1 cellular context compared by ENCODE assay signal in genomic region chr5:170278611-170279500, GRCh38.
A peak's percentile ranks its signal among the peaks of the same experiment; 100 is the strongest.
TF ChIP-seq lines count a peak whose summit lies in the region.

No MANE protein-coding gene starts in this region.

TF ChIP-seq in K562, 482 proteins besides CTCF, POLR2A, EP300 and RAD21 (continued from another document):
- TF ChIP-seq BRF1 (IDR thresholded peaks at IDR 0.05; ENCODE audit: borderline replicate concordance, extremely low read depth, insufficient read length) (no peak), ZNF583 (CRISPR knock-in tag; IDR thresholded peaks at IDR 0.05) (no peak), MXI1 (IDR thresholded peaks at IDR 0.05; ENCODE audit: low read depth, low read length) (no peak), HMG20A (CRISPR knock-in tag; conservative IDR thresholded peaks at IDR 0.05) (no peak), ZNF655 (CRISPR knock-in tag; IDR thresholded peaks at IDR 0.05) (no peak), ZNF263 (CRISPR knock-in tag; IDR thresholded peaks at IDR 0.05; ENCODE audit: borderline replicate concordance) (no peak), RHOXF2B (CRISPR knock-in tag; conservative IDR thresholded peaks at IDR 0.05) (no peak), TBP (optimal IDR thresholded peaks at IDR 0.05; ENCODE audit: low read depth, low read length) (no peak), AFF1 (IDR thresholded peaks at IDR 0.05; ENCODE audit: low read depth in 1 of 2, partially characterized antibody in 2 of 2) (peak in 1 of 2 experiments; percentile 82), ZNF354B (CRISPR knock-in tag; IDR thresholded peaks at IDR 0.05) (no peak), GATA2 (CRISPR knock-in tag; IDR thresholded peaks at IDR 0.05) (peak; percentile 70), RNF2 (IDR thresholded peaks at IDR 0.05) (peak; percentile 92), SAFB2 (IDR thresholded peaks at IDR 0.05; ENCODE audit: borderline replicate concordance, low read depth, low read length, severe bottlenecking) (no peak), CBFA2T3 (IDR thresholded peaks at IDR 0.05) (peak; percentile 73), YY1 (IDR thresholded peaks at IDR 0.05; ENCODE audit: borderline replicate concordance in 1 of 3, control insufficient read depth in 1 of 3, extremely low read depth in 1 of 3, insufficient read depth in 3 of 3, insufficient read length in 1 of 3, insufficient replicate concordance in 2 of 3, low read depth in 1 of 3, low read length in 2 of 3) (peak in 1 of 3 experiments; percentile 50), ZBTB33 (CRISPR knock-in tag; IDR thresholded peaks at IDR 0.05) (peak; percentile 54; the same call in 1 of the 2 replicates), ESRRB (CRISPR knock-in tag; IDR thresholded peaks at IDR 0.05; ENCODE audit: borderline replicate concordance) (no peak), ZBTB17 (CRISPR knock-in tag; IDR thresholded peaks at IDR 0.05) (peak; percentile 71), FOXA3 (CRISPR knock-in tag; conservative IDR thresholded peaks at IDR 0.05 in 1 of 2, IDR thresholded peaks at IDR 0.05 in 1 of 2) (peak in 1 of 2 experiments; percentile 73; a peak in 1 of 4 replicates), KDM1A (IDR thresholded peaks at IDR 0.05) (no peak), HMGXB4 (CRISPR knock-in tag; IDR thresholded peaks at IDR 0.05) (no peak), FOSL1 (tag; conservative IDR thresholded peaks at IDR 0.05) (peak; percentile 86), JUND (IDR thresholded peaks at IDR 0.05; ENCODE audit: borderline replicate concordance, low read depth, low read length) (peak; percentile 81), JUND (tag; IDR thresholded peaks at IDR 0.05; ENCODE audit: borderline replicate concordance, low read depth, low read length) (peak; percentile 68; the same call in 2 of the 3 replicates), E2F6 (IDR thresholded peaks at IDR 0.05; ENCODE audit: borderline replicate concordance in 1 of 2, extremely low read depth in 1 of 2, insufficient read depth in 1 of 2, insufficient read length in 1 of 2, low read depth in 1 of 2, low read length in 1 of 2, poor library complexity in 1 of 2, severe bottlenecking in 1 of 2) (peak in 1 of 2 experiments; percentile 14)
TF ChIP-seq in K562: peak in this region for 68.
